8 cellular contexts compared by ENCODE assay signal in the genomic region with DNA sequence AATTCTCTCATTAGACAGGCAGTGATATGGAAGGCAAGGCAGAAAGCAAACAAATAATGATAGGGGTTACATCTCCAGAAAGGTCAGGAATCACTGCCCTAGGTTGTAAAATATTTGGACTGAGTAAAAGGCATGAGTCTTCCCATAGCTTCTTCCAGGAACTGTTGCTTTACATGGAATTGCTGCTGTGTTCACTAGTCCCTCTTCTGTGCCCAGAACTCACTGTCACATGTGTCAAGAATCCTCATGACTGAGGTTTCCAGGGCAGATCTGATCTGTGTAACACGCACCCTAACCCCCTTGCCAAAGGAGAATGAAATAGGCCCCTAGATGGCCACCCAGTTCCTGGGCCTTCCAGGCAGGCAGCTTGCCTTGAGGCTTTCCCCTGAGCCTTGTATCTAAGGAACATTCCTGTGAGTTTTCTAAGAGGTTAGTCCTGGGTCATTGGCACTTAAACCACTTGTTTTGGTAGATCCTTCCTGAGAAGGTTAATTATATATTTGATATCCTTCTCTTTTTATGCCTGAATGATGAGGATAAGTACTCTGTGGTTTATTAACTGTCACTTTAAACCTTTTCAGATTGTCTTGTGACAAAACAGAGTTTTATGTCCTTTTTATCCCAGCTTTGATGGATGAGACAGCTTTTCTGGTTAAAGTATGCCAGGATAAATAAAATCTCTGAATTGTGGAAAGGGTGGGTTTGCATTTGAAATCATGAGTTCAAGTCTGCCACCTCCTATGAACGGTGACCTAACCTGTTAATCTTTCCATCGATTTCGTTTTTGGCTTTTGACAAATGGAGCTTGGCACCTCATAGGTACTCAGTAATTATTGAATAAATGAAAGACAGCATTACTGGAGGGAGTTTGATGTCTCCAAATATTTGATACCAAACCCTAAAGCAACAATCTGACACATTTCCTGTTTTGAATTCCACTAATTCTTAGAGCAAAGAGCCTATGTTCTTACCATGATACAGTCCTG.
DNase-seq lines count a peak whose midpoint lies in the region; ATAC-seq and TF ChIP-seq lines count a peak whose summit lies in the region.

No MANE protein-coding gene starts in this region.

- H3F3A ChIP-seq in GM23248 (ENCODE audit: insufficient read depth) = peaks cover 49% of the 10 kb centered on the region

- intact Hi-C loops in heart right ventricle (cut with DNase I) = loop anchor here in 3 of 10 donors (5.0 kb wide), 2 partner anchors 143 to 163 kb away; a partner anchor contains a TSS

- no peak overlapping the region for H2AFZ ChIP-seq in GM23248

- H3K9me3 ChIP-seq in GM23248 (ENCODE audit: low read depth) (no peaks in the 10 kb centered on the region), SJSA1 (replicated peaks) (no peaks in the 10 kb centered on the region), heart right ventricle (no peaks in the 10 kb centered on the region), skeletal muscle tissue (ENCODE audit: control insufficient read depth in 3 of 3, low read length in 3 of 3) (no peaks in the 10 kb centered on the region)

- H3K79me2 ChIP-seq in GM23248 (ENCODE audit: insufficient read depth) = 0 out of 2 replicates have a peak, but pooled peaks cover 8% of the 10 kb centered on the region

- in situ Hi-C loops in GM23248 (cut with MboI) = no loop called here

- DNase-seq in GM23248 (peak; percentile 59), SJSA1 (ENCODE audit: low read depth in 1 of 2, low spot score in 2 of 2) (peak; percentile 78 to 80), heart right ventricle (no peak), SHP77 treated with DMSO at 0.1 percent for 48 hours (lab: John Stamatoyannopoulos, UW) (no peak), NCI-H82 (lab: John Stamatoyannopoulos, UW) (no peak), substantia nigra (lab: John Stamatoyannopoulos, UW) (no peak)
- DNase-seq in central memory CD4-positive, alpha-beta T cell = no peak

- no peaks in the 10 kb centered on the region for H3K9me2 ChIP-seq in GM23248 (ENCODE audit: insufficient read depth)

- peak; percentile 8 to 41 (median 28) for ATAC-seq in heart right ventricle

- TF ChIP-seq CTCF in heart right ventricle (IDR thresholded peaks at IDR 0.05) = no peak

- H4K20me1 ChIP-seq in GM23248 (ENCODE audit: insufficient read depth) = no peaks in the 10 kb centered on the region

- peak overlapping the region; percentile 32 for H3K4me2 ChIP-seq in GM23248 (ENCODE audit: unreplicated experiment)

- H3K36me3 ChIP-seq in GM23248 (ENCODE audit: low read depth) (no peaks in the 10 kb centered on the region), SJSA1 (no peaks in the 10 kb centered on the region), heart right ventricle (peaks cover 0 to 50% (median 7%) of the 10 kb centered on the region in 9 donors), skeletal muscle tissue (ENCODE audit: control insufficient read depth in 3 of 3, insufficient read depth in 3 of 3, low read length in 3 of 3) (peaks cover 0 to 13% (median 0%) of the 10 kb centered on the region in 3 donors)

- H3K4me1 ChIP-seq in GM23248 (ENCODE audit: insufficient read depth) (peaks cover 66% of the 10 kb centered on the region), SJSA1 (replicated peaks) (peaks cover 66% of the 10 kb centered on the region), heart right ventricle (peaks cover 35 to 98% (median 90%) of the 10 kb centered on the region in 9 donors), skeletal muscle tissue (ENCODE audit: control insufficient read depth in 3 of 3, insufficient read depth in 3 of 3, low read length in 3 of 3) (peaks cover 55 to 67% (median 65%) of the 10 kb centered on the region in 3 donors)

- 6 to 7% methylated on average over 4 of the region's 4 CpGs for WGBS in GM23248 (ENCODE audit: low coverage in 1 of 2, low lambda C conversion rate in 2 of 2, missing lambda C conversion rate in 2 of 2), 2 experiments
- 58% methylated on average over 4 of the region's 4 CpGs for WGBS in heart right ventricle, 2 donors

- H3K4me3 ChIP-seq in GM23248 (peak overlapping the region; percentile 0; the same call in 1 of the 2 replicates), SJSA1 (no peak overlapping the region), heart right ventricle (no peak overlapping the region), skeletal muscle tissue (ENCODE audit: low read length in 3 of 3) (no peak overlapping the region)

- H3K27ac ChIP-seq in GM23248 (peak overlapping the region; percentile 71), SJSA1 (peak overlapping the region; percentile 81), heart right ventricle (peak overlapping the region; percentile 31 to 91 (median 74)), skeletal muscle tissue (ENCODE audit: low read depth, low read length) (peak overlapping the region; percentile 77), substantia nigra (ENCODE audit: low read depth, low read length, poor library complexity, severe bottlenecking) (no peak overlapping the region)

- H3K9ac ChIP-seq in GM23248 = peak overlapping the region; percentile 15; the same call in 1 of the 2 replicates
- peak overlapping the region in 1 of 3 donors; percentile 68 for H3K9ac ChIP-seq in skeletal muscle tissue (ENCODE audit: low read depth in 1 of 3, low read length in 3 of 3)

- H3K27me3 ChIP-seq in GM23248 (replicated peaks; ENCODE audit: insufficient read depth) = no peaks in the 10 kb centered on the region
- H3K27me3 ChIP-seq in SJSA1 (replicated peaks) = no peaks in the 10 kb centered on the region
- no peaks in the 10 kb centered on the region for H3K27me3 ChIP-seq in heart right ventricle
- no peaks in the 10 kb centered on the region for H3K27me3 ChIP-seq in skeletal muscle tissue (ENCODE audit: control insufficient read depth in 3 of 3, insufficient read depth in 3 of 3, low read length in 3 of 3)

Comparison
In these comparisons a context has a peak if more than half of its experiments do, and no peak if none do; other contexts are left out.
1. DNase-seq: peak in GM23248 (single experiment) and SJSA1 (2 of 2); none in heart right ventricle (0 of 2), central memory CD4-positive, alpha-beta T cell (single experiment), SHP77 treated with DMSO at 0.1 percent for 48 hours (single experiment), NCI-H82 (single experiment) and substantia nigra (0 of 49).